In genomic region chr1:1889847-1890505, GRCh38 we compare ENCODE assay signal across 8 cellular contexts. TPM values are rescaled to one million over a fixed set of nuclear protein-coding genes. Genes with fewer than 3 reads are reported as not detected.
A peak's percentile ranks its signal among the peaks of the same experiment; 100 is the strongest.
DNase-seq lines count a peak whose midpoint lies in the region; ATAC-seq and TF ChIP-seq lines count a peak whose summit lies in the region.

No MANE protein-coding gene starts in this region.

- H3K9me3 Mint-ChIP-seq in brain = peaks cover 0 to 10% (median 2%) of the 10 kb centered on the region in 5 experiments

- DNase-seq in AML-193 (lab: John Stamatoyannopoulos, UW) (peak; percentile 62 to 67), SW480 (ENCODE audit: low spot score) (peak; percentile 37)
- peak; percentile 16 to 30 for DNase-seq in stimulated activated CD4-positive, alpha-beta T cell treated with anti-CD3 and anti-CD28 coated beads, Interleukin-15, amount 100 ng/mL, for 1 hour (ENCODE audit: low read depth in 1 of 2, low spot score in 1 of 2)

- H3K27me3 ChIP-seq in iPS-20b (ENCODE audit: insufficient read depth, low read length) = peaks cover 5% of the 10 kb centered on the region; the same call in 1 of the 2 replicates

- H3K9me3 ChIP-seq in iPS-20b (ENCODE audit: insufficient read depth, low read depth, low read length) = no peaks in the 10 kb centered on the region

- H3K4me3 ChIP-seq in iPS-20b (ENCODE audit: low read length) = peak overlapping the region; percentile 82

- H3K4me1 ChIP-seq in iPS-20b (ENCODE audit: insufficient read depth, low read length) = peaks cover 16% of the 10 kb centered on the region

- H3K27me3 Mint-ChIP-seq in brain = peaks cover 3% of the 10 kb centered on the region

- ATAC-seq in GM19035 (IDR thresholded peaks at IDR 0.05; ENCODE audit: unreplicated experiment) (peak; percentile 45), HG03432 (IDR thresholded peaks at IDR 0.05; ENCODE audit: unreplicated experiment) (peak; percentile 35), HG03039 (IDR thresholded peaks at IDR 0.05; ENCODE audit: unreplicated experiment) (no peak)

- peak overlapping the region; percentile 85 to 90 (median 89) for H3K4me3 Mint-ChIP-seq in brain

- peaks cover 35% of the 10 kb centered on the region for H3K36me3 Mint-ChIP-seq in brain

- H3K4me1 Mint-ChIP-seq in brain = peaks cover 66% of the 10 kb centered on the region

- peak overlapping the region; percentile 94 for H3K27ac ChIP-seq in iPS-20b (ENCODE audit: low read length)

- H3K36me3 ChIP-seq in iPS-20b (ENCODE audit: insufficient read depth, low read depth, low read length) = no peaks in the 10 kb centered on the region

- no peak for TF ChIP-seq CTCF in brain (conservative IDR thresholded peaks at IDR 0.05)

- H3K27ac Mint-ChIP-seq in brain = peak overlapping the region; percentile 78 to 97 (median 93)

- H3K9ac ChIP-seq in iPS-20b (ENCODE audit: low read depth, low read length) = peak overlapping the region; percentile 90

RNA-seq across cellular contexts. Expression of gene GNB1, which starts 0.9 kb away (rescaled TPM):
- polyA plus RNA-seq in brain (ENCODE audit: insufficient read depth, low read depth, low replicate concordance) = 689 TPM

RNA-seq across cellular contexts. Expression of gene CALML6, which starts 25.1 kb away (rescaled TPM):
- 0.27 TPM for polyA plus RNA-seq in brain (ENCODE audit: insufficient read depth, low read depth, low replicate concordance)

RNA-seq across cellular contexts. Expression of gene TMEM52, which starts 29.1 kb away (rescaled TPM):
- 6.5 TPM for polyA plus RNA-seq in brain (ENCODE audit: insufficient read depth, low read depth, low replicate concordance)
